8 cellular contexts compared by ENCODE assay signal in genomic region chr10:1715821-1716220, GRCh38. TPM values are rescaled to one million over a fixed set of nuclear protein-coding genes. Genes with fewer than 3 reads are reported as not detected.
DNase-seq lines count a peak whose midpoint lies in the region; ATAC-seq, FAIRE-seq and TF ChIP-seq lines count a peak whose summit lies in the region.

No MANE protein-coding gene starts in this region.

- H3K4me1 ChIP-seq in astrocyte (ENCODE audit: insufficient read depth, low read length): no peaks in the 10 kb centered on the region
- no peaks in the 10 kb centered on the region for H3K4me1 ChIP-seq in smooth muscle cell (ENCODE audit: low read depth)
- H3K4me1 ChIP-seq in esophagus muscularis mucosa: no peaks in the 10 kb centered on the region

- no peaks in the 10 kb centered on the region for H3K36me3 ChIP-seq in astrocyte (ENCODE audit: insufficient read depth, low read length)
- no peaks in the 10 kb centered on the region for H3K36me3 ChIP-seq in smooth muscle cell (ENCODE audit: low read depth)
- H3K36me3 ChIP-seq in esophagus muscularis mucosa: no peaks in the 10 kb centered on the region

- H4K20me1 ChIP-seq in astrocyte (ENCODE audit: insufficient read depth, low read length) (no peaks in the 10 kb centered on the region), smooth muscle cell (ENCODE audit: low read depth) (no peaks in the 10 kb centered on the region)

- H3K4me3 ChIP-seq in GM12875 (ENCODE audit: low read depth, low read length): no peak overlapping the region
- no peak overlapping the region for H3K4me3 ChIP-seq in astrocyte (ENCODE audit: insufficient read depth, low read depth, low read length)
- H3K4me3 ChIP-seq in smooth muscle cell: no peak overlapping the region
- no peak overlapping the region for H3K4me3 ChIP-seq in esophagus muscularis mucosa

- no peak overlapping the region for H3K9ac ChIP-seq in astrocyte (ENCODE audit: low read length)
- no peak overlapping the region for H3K9ac ChIP-seq in smooth muscle cell (ENCODE audit: low read depth)

- TF ChIP-seq CTCF in GM12875 (IDR thresholded peaks at IDR 0.05; ENCODE audit: borderline replicate concordance, insufficient read depth, low read depth, low read length): peak; percentile 81
- no peak for TF ChIP-seq CTCF in astrocyte (IDR thresholded peaks at IDR 0.05; ENCODE audit: insufficient read depth, low read depth, low read length)
- TF ChIP-seq CTCF in smooth muscle cell (IDR thresholded peaks at IDR 0.05; ENCODE audit: borderline replicate concordance, insufficient read depth, poor library complexity, severe bottlenecking): peak; percentile 27
- no peak for TF ChIP-seq CTCF in esophagus muscularis mucosa (IDR thresholded peaks at IDR 0.05)

- no peak overlapping the region for H3K27ac ChIP-seq in astrocyte (ENCODE audit: low read depth, low read length)
- no peak overlapping the region for H3K27ac ChIP-seq in smooth muscle cell (ENCODE audit: low read depth)
- H3K27ac ChIP-seq in esophagus muscularis mucosa (replicated peaks in 1 of 4): no peak overlapping the region

- TF ChIP-seq EP300 in esophagus muscularis mucosa (IDR thresholded peaks at IDR 0.05): no peak

- H3K79me2 ChIP-seq in astrocyte (ENCODE audit: insufficient read depth, low read length) (no peaks in the 10 kb centered on the region), smooth muscle cell (ENCODE audit: low read depth) (no peaks in the 10 kb centered on the region)

- no peaks in the 10 kb centered on the region for H3K27me3 Mint-ChIP-seq in astrocyte (ENCODE audit: low read depth, unreplicated experiment)

- H3K36me3 Mint-ChIP-seq in astrocyte (ENCODE audit: low read depth, unreplicated experiment): peaks cover 2% of the 10 kb centered on the region

- no peak overlapping the region for H3K4me3 Mint-ChIP-seq in astrocyte (ENCODE audit: unreplicated experiment)

- H3K27ac Mint-ChIP-seq in astrocyte (ENCODE audit: unreplicated experiment): peak overlapping the region; percentile 23

- ATAC-seq in HG03039 (IDR thresholded peaks at IDR 0.05; ENCODE audit: unreplicated experiment) (peak; percentile 69), GM18517 (IDR thresholded peaks at IDR 0.05; ENCODE audit: unreplicated experiment) (no peak), left ventricle myocardium superior (no peak)

- TF ChIP-seq POLR2A in esophagus muscularis mucosa (IDR thresholded peaks at IDR 0.05; ENCODE audit: low read depth): no peak

- H3K4me2 ChIP-seq in astrocyte (ENCODE audit: low read length) (no peak overlapping the region), smooth muscle cell (no peak overlapping the region)

- H3K27me3 ChIP-seq in astrocyte (ENCODE audit: insufficient read depth, low read length): no peaks in the 10 kb centered on the region
- H3K27me3 ChIP-seq in smooth muscle cell (ENCODE audit: low read depth): peaks cover 10% of the 10 kb centered on the region
- peaks cover 0 to 52% (median 0%) of the 10 kb centered on the region in 4 donors for H3K27me3 ChIP-seq in esophagus muscularis mucosa

- no peaks in the 10 kb centered on the region for H3F3A ChIP-seq in smooth muscle cell (ENCODE audit: low read depth)

- peaks cover 6% of the 10 kb centered on the region for H3K4me1 Mint-ChIP-seq in astrocyte (ENCODE audit: low read depth, unreplicated experiment)

- FAIRE-seq in astrocyte (lab: Jason Lieb, UNC) (no peak), GM19239 (lab: Jason Lieb, UNC) (no peak)

- H3K9me3 ChIP-seq in astrocyte (ENCODE audit: insufficient read depth, low read depth, low read length) (peaks cover 10% of the 10 kb centered on the region), smooth muscle cell (replicated peaks; ENCODE audit: low read depth) (no peaks in the 10 kb centered on the region), esophagus muscularis mucosa (no peaks in the 10 kb centered on the region)

- no peaks in the 10 kb centered on the region for H3K9me3 Mint-ChIP-seq in astrocyte (ENCODE audit: unreplicated experiment)

- no peak overlapping the region for H2AFZ ChIP-seq in astrocyte (ENCODE audit: low read depth, low read length)
- H2AFZ ChIP-seq in smooth muscle cell (ENCODE audit: low read depth): no peak overlapping the region

- intact Hi-C loops in esophagus muscularis mucosa (cut with DNase I) (no loop called here), left ventricle myocardium superior (cut with micrococcal nuclease) (no loop called here)

- DNase-seq in astrocyte (ENCODE audit: low read depth) (no peak), smooth muscle cell (lab: John Stamatoyannopoulos, UW; ENCODE audit: unreplicated experiment) (no peak), esophagus muscularis mucosa (ENCODE audit: extremely low spot score) (no peak), GM19239 (ENCODE audit: insufficient read length, low spot score) (no peak), left ventricle myocardium superior (no peak)

- 23% methylated on average over 18 of the region's 18 CpGs for WGBS in smooth muscle cell (ENCODE audit: low lambda C conversion rate)
- WGBS in esophagus muscularis mucosa: 43% methylated on average over 15 of the region's 18 CpGs

RNA-seq across cellular contexts. Expression of gene ADARB2, which starts 21.5 kb away (rescaled TPM):
- total RNA-seq in astrocyte: 0.17 and 0.18 TPM in 2 replicates
- 0.04 and 0.13 TPM in 2 replicates for total RNA-seq in smooth muscle cell
- 0.39 TPM in 1 of 2 replicates, not detected in the other for polyA plus RNA-seq in smooth muscle cell
- total RNA-seq in esophagus muscularis mucosa: 1 to 10 TPM; 2.3 to 3.7 (median 2.6) TPM
- total RNA-seq in left ventricle myocardium superior: 0.22 TPM

Comparison
In these comparisons a context has a peak if more than half of its experiments do, and no peak if none do; other contexts are left out.
1. CTCF ChIP-seq: peak in GM12875 (single experiment) and smooth muscle cell (single experiment); none in astrocyte (single experiment) and esophagus muscularis mucosa (0 of 3).